Comparison of ENCODE assay signal across 8 cellular contexts in the genomic region with DNA sequence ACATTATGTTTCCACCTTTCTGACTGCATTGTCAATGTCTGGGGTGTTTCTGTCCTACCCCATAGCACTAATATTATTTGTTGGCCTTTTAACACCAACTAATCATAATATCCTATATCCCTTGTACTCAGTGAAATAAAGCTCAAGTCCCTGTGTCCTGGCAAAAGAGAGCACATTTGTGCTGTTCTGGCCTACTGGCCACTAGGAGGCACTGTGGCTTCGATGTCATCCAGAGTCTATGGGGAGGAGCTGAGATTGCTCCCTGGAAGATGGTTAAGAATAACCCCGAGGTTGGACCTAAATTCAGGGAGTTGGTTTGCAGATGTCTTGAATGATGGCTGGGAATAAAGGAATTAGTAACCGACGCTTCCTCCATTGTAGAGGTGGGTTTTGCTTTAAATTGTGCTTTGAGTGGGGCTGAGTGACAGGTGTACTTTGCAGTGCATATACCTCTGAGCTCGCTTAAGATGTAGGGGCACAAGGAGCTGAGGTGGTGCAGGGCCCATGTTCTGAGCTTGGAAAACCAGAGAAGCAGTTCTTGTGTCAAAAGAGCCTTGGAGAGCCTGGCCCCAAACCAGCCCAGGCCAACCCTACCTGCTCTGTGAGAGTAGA.
DNase-seq lines count a peak whose midpoint lies in the region; ATAC-seq and TF ChIP-seq lines count a peak whose summit lies in the region.

No MANE protein-coding gene starts in this region.

- TF ChIP-seq CTCF in GM12875 (IDR thresholded peaks at IDR 0.05; ENCODE audit: borderline replicate concordance, insufficient read depth, low read depth, low read length) (peak; percentile 87), foreskin fibroblast (IDR thresholded peaks at IDR 0.05; ENCODE audit: low read depth, low read length) (peak; percentile 88)

- H3K4me3 ChIP-seq in GM12875 (ENCODE audit: low read depth, low read length) = no peak overlapping the region
- no peak overlapping the region for H3K4me3 ChIP-seq in foreskin fibroblast (ENCODE audit: low read depth in 1 of 2, low read length in 2 of 2)

- peak; percentile 91 for ATAC-seq in HG02642 (IDR thresholded peaks at IDR 0.05; ENCODE audit: poor library complexity, unreplicated experiment)

- DNase-seq in A172 (ENCODE audit: low spot score) = peak; percentile 64
- DNase-seq in NCI-H226 = peak; percentile 42
- DNase-seq in activated T-cell treated with anti-CD3 and anti-CD28 coated beads for 4 hours = peak; percentile 36
- DNase-seq in foreskin fibroblast = peak; percentile 90 to 96
- peak; percentile 36 for DNase-seq in stimulated activated CD4-positive, alpha-beta T cell treated with anti-CD3 and anti-CD28 coated beads, Interleukin-12 subunit alpha, Interleukin-12 subunit beta, amount 100 ng/mL, for 4 hours
- DNase-seq in DMS153 treated with DMSO at 0.1 percent for 48 hours (lab: John Stamatoyannopoulos, UW; ENCODE audit: unreplicated experiment) = no peak
